In genomic region chr2:96538487-96539214, GRCh38 we compare ENCODE assay signal across 8 cellular contexts. TPM values are rescaled to one million over a fixed set of nuclear protein-coding genes. Genes with fewer than 3 reads are reported as not detected.
A peak's percentile ranks its signal among the peaks of the same experiment; 100 is the strongest.
DNase-seq lines count a peak whose midpoint lies in the region; ATAC-seq and TF ChIP-seq lines count a peak whose summit lies in the region.

No MANE protein-coding gene starts in this region.

- H3K9me2 ChIP-seq in GM23338 (ENCODE audit: insufficient read depth), result no peaks in the 10 kb centered on the region

- POLR2A ChIA-PET in activated CD4-positive, alpha-beta memory T cell treated with anti-CD3 and anti-CD28 coated beads for 36 hours (lab: Charles Lee), result interaction anchor here (0.6 to 8.8 kb wide), 13 partner anchors 10 to 396 kb away, joined by 3 to 240 read pairs (median 5); partner anchors contain the start of genes KANSL3, NCAPH, SNRNP200 and STARD7

- CTCF ChIA-PET in activated CD4-positive, alpha-beta memory T cell treated with anti-CD3 and anti-CD28 coated beads for 36 hours (lab: Charles Lee), result interaction anchor here (0.8 to 6.5 kb wide), 11 partner anchors 9 to 546 kb away, joined by 3 to 74 read pairs (median 4); no protein-coding TSS in a partner anchor

- peak overlapping the region; percentile 93 for H3K4me2 ChIP-seq in GM23338

- H3K4me1 ChIP-seq in GM23338 (ENCODE audit: insufficient read depth), result peaks cover 21% of the 10 kb centered on the region

- H3F3A ChIP-seq in GM23338 (replicated peaks; ENCODE audit: low read depth), result 0 out of 2 replicates have a peak, but pooled peaks cover 3% of the 10 kb centered on the region

- H3K4me3 Mint-ChIP-seq in GM23338 (peak overlapping the region; percentile 82), mesothelial cell of epicardium (peak overlapping the region; percentile 58)
- peak overlapping the region; percentile 95 for H3K4me3 Mint-ChIP-seq in activated CD4-positive, alpha-beta memory T cell treated with anti-CD3 and anti-CD28 coated beads for 36 hours

- 0 out of 2 replicates have a peak overlapping the region, but pooled peaks have one; percentile 5 for H2AFZ ChIP-seq in GM23338

- H4K20me1 ChIP-seq in GM23338 (replicated peaks; ENCODE audit: insufficient read depth), result peaks cover 5% of the 10 kb centered on the region; the same call in 1 of the 2 replicates

- peaks cover 31% of the 10 kb centered on the region for H3K27me3 Mint-ChIP-seq in GM23338 (ENCODE audit: insufficient read depth, low read depth, poor library complexity)
- H3K27me3 Mint-ChIP-seq in activated CD4-positive, alpha-beta memory T cell treated with anti-CD3 and anti-CD28 coated beads for 36 hours, result no peaks in the 10 kb centered on the region
- H3K27me3 Mint-ChIP-seq in mesothelial cell of epicardium (ENCODE audit: low read depth), result peaks cover 41% of the 10 kb centered on the region

- H3K4me1 Mint-ChIP-seq in GM23338 (peaks cover 26% of the 10 kb centered on the region), mesothelial cell of epicardium (peaks cover 7% of the 10 kb centered on the region)
- peaks cover 56% of the 10 kb centered on the region for H3K4me1 Mint-ChIP-seq in activated CD4-positive, alpha-beta memory T cell treated with anti-CD3 and anti-CD28 coated beads for 36 hours (ENCODE audit: low read depth)

- ATAC-seq in GM23338 (peak; percentile 31), GM19397 (IDR thresholded peaks at IDR 0.05; ENCODE audit: unreplicated experiment) (no peak), GM19328 (IDR thresholded peaks at IDR 0.05; ENCODE audit: unreplicated experiment) (no peak), HG03432 (IDR thresholded peaks at IDR 0.05; ENCODE audit: unreplicated experiment) (no peak)

- H3K79me2 ChIP-seq in GM23338 (replicated peaks; ENCODE audit: insufficient read depth), result 0 out of 2 replicates have a peak, but pooled peaks cover 7% of the 10 kb centered on the region

- H3K9me3 Mint-ChIP-seq in GM23338 (no peaks in the 10 kb centered on the region), mesothelial cell of epicardium (no peaks in the 10 kb centered on the region)
- no peaks in the 10 kb centered on the region for H3K9me3 Mint-ChIP-seq in activated CD4-positive, alpha-beta memory T cell treated with anti-CD3 and anti-CD28 coated beads for 36 hours

- intact Hi-C loops in activated CD4-positive, alpha-beta memory T cell treated with anti-CD3 and anti-CD28 coated beads for 36 hours (cut with micrococcal nuclease), result loop anchor here (1.0 to 5.0 kb wide), 7 partner anchors 14 to 331 kb away; partner anchors contain the start of genes CIAO1, KANSL3, STARD7 and TMEM127

- DNase-seq in GM23338 (ENCODE audit: low spot score), result peak; percentile 95
- peak; percentile 93 for DNase-seq in activated CD4-positive, alpha-beta memory T cell treated with anti-CD3 and anti-CD28 coated beads for 36 hours
- DNase-seq in ecto neural progenitor cell (ENCODE audit: low spot score), result peak; percentile 84
- DNase-seq in mesothelial cell of epicardium (ENCODE audit: low spot score in 2 of 2, unreplicated experiment in 2 of 2), result no peak
- peak; percentile 78 to 81 for DNase-seq in stimulated activated CD8-positive, alpha-beta memory T cell treated with anti-CD3 and anti-CD28 coated beads, Interleukin-2, amount 100 ng/mL, for 1 hour (ENCODE audit: low read depth in 2 of 2)

- H3K4me3 ChIP-seq in GM23338, result peak overlapping the region; percentile 77

- H3K27ac Mint-ChIP-seq in GM23338 (peak overlapping the region; percentile 71), mesothelial cell of epicardium (no peak overlapping the region)
- peak overlapping the region; percentile 98 for H3K27ac Mint-ChIP-seq in activated CD4-positive, alpha-beta memory T cell treated with anti-CD3 and anti-CD28 coated beads for 36 hours

- H3K27ac ChIP-seq in GM23338 (ENCODE audit: low read depth), result no peak overlapping the region

- H3K36me3 Mint-ChIP-seq in GM23338 (ENCODE audit: low read depth) (peaks cover 5% of the 10 kb centered on the region; the same call in 2 of the 3 replicates), mesothelial cell of epicardium (no peaks in the 10 kb centered on the region)
- H3K36me3 Mint-ChIP-seq in activated CD4-positive, alpha-beta memory T cell treated with anti-CD3 and anti-CD28 coated beads for 36 hours, result peaks cover 66% of the 10 kb centered on the region

- H3K27me3 ChIP-seq in GM23338 (ENCODE audit: insufficient read depth), result peaks cover 39% of the 10 kb centered on the region

- no peaks in the 10 kb centered on the region for H3K36me3 ChIP-seq in GM23338 (ENCODE audit: insufficient read depth)

- TF ChIP-seq CTCF in GM23338 (conservative IDR thresholded peaks at IDR 0.05; ENCODE audit: low read depth in 2 of 2) (no peak), mesothelial cell of epicardium (IDR thresholded peaks at IDR 0.05; ENCODE audit: unreplicated experiment) (no peak)

TF ChIP-seq in GM23338, 12 proteins besides CTCF, POLR2A, EP300 and RAD21:
- no peak for TF ChIP-seq CREB1 (CRISPR knock-in tag; IDR thresholded peaks at IDR 0.05; ENCODE audit: low read depth)
- peak; percentile 36; the same call in 1 of the 2 replicates for TF ChIP-seq POLR2AphosphoS5 (IDR thresholded peaks at IDR 0.05; ENCODE audit: low read depth)

RNA-seq across cellular contexts. Expression of gene ARID5A, which starts 2.1 kb away (rescaled TPM):
- 7.1 and 7.7 TPM in 2 replicates for total RNA-seq in GM23338 (2014; rRNA removed; shearing (Covaris generic))
- polyA plus RNA-seq in GM23338 (2016; fragmentation: Nextera tagmentation; extraction: Ambion mirVana), result 5.5 and 5.9 TPM in 2 replicates
- total RNA-seq in activated CD4-positive, alpha-beta memory T cell treated with anti-CD3 and anti-CD28 coated beads for 36 hours, result 100 to 1,000 TPM; 260 to 266 TPM
- 4.1 to 4.7 TPM (median 4.7 TPM) in 3 replicates for total RNA-seq in mesothelial cell of epicardium

RNA-seq across cellular contexts. Expression of gene NEURL3, which starts 33.5 kb away (rescaled TPM):
- not detected in 2 replicates for total RNA-seq in GM23338 (2014; rRNA removed; shearing (Covaris generic))
- polyA plus RNA-seq in GM23338 (2016; fragmentation: Nextera tagmentation; extraction: Ambion mirVana), result 0.21 TPM in 1 of 2 replicates, not detected in the other
- total RNA-seq in activated CD4-positive, alpha-beta memory T cell treated with anti-CD3 and anti-CD28 coated beads for 36 hours, result 1 to 10 TPM in 1 of 2 experiments, under 1 TPM in 1; 0.87 to 1.1 TPM
- total RNA-seq in mesothelial cell of epicardium, result 0.13 TPM in 1 of 3 replicates, not detected in the others

Comparison
In these comparisons a context has a peak if more than half of its experiments do, and no peak if none do; other contexts are left out.
1. DNase-seq: peak in GM23338 (single experiment), activated CD4-positive, alpha-beta memory T cell treated with anti-CD3 and anti-CD28 coated beads for 36 hours (single experiment), ecto neural progenitor cell (single experiment) and stimulated activated CD8-positive, alpha-beta memory T cell treated with anti-CD3 and anti-CD28 coated beads, Interleukin-2, amount 100 ng/mL, for 1 hour (2 of 2); none in mesothelial cell of epicardium (0 of 2).
2. RNA of gene ARID5A, which starts 2.1 kb away (total RNA-seq): 260 to 266 TPM in activated CD4-positive, alpha-beta memory T cell treated with anti-CD3 and anti-CD28 coated beads for 36 hours; 7.1 to 7.7 TPM in GM23338 and 4.1 to 4.7 TPM in mesothelial cell of epicardium; every median in the first group is over 10 times any median in the second.
3. Peak in every context shown above with its lines, with median percentiles within 50 percentile points of each other: H3K4me3 Mint-ChIP-seq.